ENCODE assay signal across 12 cellular contexts in genomic region chr10:100043796-100044195, GRCh38. TPM values are rescaled to one million over a fixed set of nuclear protein-coding genes. Genes with fewer than 3 reads are reported as not detected.
DNase-seq lines count a peak whose midpoint lies in the region; ATAC-seq and TF ChIP-seq lines count a peak whose summit lies in the region.
"Had no signal": no experiment of that assay in that cellular context is flagged by ENCODE, and none has a peak within 500 bp of the region (broad histone marks: within the 10 kb centered on the region; RNA-seq: fewer than 3 reads in every experiment).

No MANE protein-coding gene starts in this region.

- no peaks in the 10 kb centered on the region for H4K20me1 ChIP-seq in IMR-90 (ENCODE audit: insufficient read depth, low read length)

- H3K36me3 ChIP-seq in IMR-90 (ENCODE audit: control insufficient read depth, insufficient read depth, low read length) (no peaks in the 10 kb centered on the region), left lung (no peaks in the 10 kb centered on the region), tibial artery (no peaks in the 10 kb centered on the region)

- peak overlapping the region; percentile 11 for H2BK5ac ChIP-seq in IMR-90 (ENCODE audit: low read depth, low read length, poor library complexity, severe bottlenecking)

- H3K4me1 ChIP-seq in IMR-90 (ENCODE audit: control insufficient read depth, insufficient read depth, low read length) (peaks cover 4% of the 10 kb centered on the region), left lung (peaks cover 0 to 8% of the 10 kb centered on the region in 2 donors), tibial artery (no peaks in the 10 kb centered on the region)

- peak overlapping the region; percentile 45; the same call in 1 of the 2 replicates for H2AK5ac ChIP-seq in IMR-90 (ENCODE audit: low read depth, low read length)

- TF ChIP-seq CTCF in IMR-90 (conservative IDR thresholded peaks at IDR 0.05; ENCODE audit: low read depth, low read length) (no peak), choroid plexus epithelial cell (conservative IDR thresholded peaks at IDR 0.05; ENCODE audit: low read depth, low read length) (no peak), left lung (IDR thresholded peaks at IDR 0.05) (no peak), tibial artery (IDR thresholded peaks at IDR 0.05) (no peak)

- H3K27ac ChIP-seq in IMR-90 (ENCODE audit: insufficient read depth, low read length) (peak overlapping the region; percentile 54), left lung (peak overlapping the region; percentile 30 to 59), tibial artery (no peak overlapping the region)

- CTCF ChIA-PET in IMR-90 (lab: Yijun Ruan, JAX), result interaction anchor here (0.6 to 1.2 kb wide), 2 partner anchors 30 to 198 kb away, joined by 3 to 5 read pairs; no protein-coding TSS in a partner anchor

- no peak for TF ChIP-seq RAD21 in IMR-90 (IDR thresholded peaks at IDR 0.05; ENCODE audit: low read length)

- POLR2A ChIA-PET in IMR-90 (lab: Charles Lee; ENCODE audit: unreplicated experiment), result no interaction called here

- H4K91ac ChIP-seq in IMR-90 (ENCODE audit: insufficient read depth, low read depth, low read length), result peak overlapping the region; percentile 2

- H2AFZ ChIP-seq in IMR-90 (replicated peaks; ENCODE audit: low read length, poor library complexity), result peak overlapping the region; percentile 79

- intact Hi-C loops in IMR-90 (cut with micrococcal nuclease), result loop anchor here (1.0 to 10.0 kb wide), 2 partner anchors 33 to 309 kb away; partner anchors contain the start of genes COX15 and CUTC
- intact Hi-C loops in left lung (cut with DNase I), result no loop called here
- intact Hi-C loops in tibial artery (cut with DNase I; ENCODE audit: low total_unique reads), result no loop called here

- H3K9ac ChIP-seq in IMR-90 (ENCODE audit: low read depth, low read length), result no peak overlapping the region

- no peak overlapping the region; the same call in 2 of the 3 replicates for H2BK15ac ChIP-seq in IMR-90 (ENCODE audit: low read depth, low read length)

- H3K9me3 ChIP-seq in IMR-90 (ENCODE audit: control insufficient read depth, insufficient read depth, low read length), result no peaks in the 10 kb centered on the region
- no peaks in the 10 kb centered on the region for H3K9me3 ChIP-seq in left lung
- H3K9me3 ChIP-seq in tibial artery, result no peaks in the 10 kb centered on the region

- H3K23ac ChIP-seq in IMR-90 (ENCODE audit: low read depth, low read length), result no peak overlapping the region

- H2BK120ac ChIP-seq in IMR-90 (ENCODE audit: low read depth, low read length), result peak overlapping the region; percentile 7

- peak overlapping the region; percentile 9 for H3K18ac ChIP-seq in IMR-90 (ENCODE audit: low read depth, low read length)

- no TSS peak for BruUV-seq in IMR-90 (replicated peaks; lab: Mats Ljungman, UMichigan)

- H3K4me2 ChIP-seq in IMR-90 (ENCODE audit: low read depth, low read length), result no peak overlapping the region

- dilution Hi-C loops in IMR-90 (cut with HindIII; ENCODE audit: low sequenced_read_pairs, unreplicated experiment), result no loop called here

- no peaks in the 10 kb centered on the region for H3K27me3 ChIP-seq in IMR-90 (ENCODE audit: control insufficient read depth, insufficient read depth, low read length)
- no peaks in the 10 kb centered on the region for H3K27me3 ChIP-seq in left lung
- H3K27me3 ChIP-seq in tibial artery, result peaks cover 0 to 2% of the 10 kb centered on the region in 2 donors

- peak; percentile 36 for ATAC-seq in IMR-90 (ENCODE audit: low read depth)
- peak; percentile 26 for ATAC-seq in left lung
- ATAC-seq in GM21825 (IDR thresholded peaks at IDR 0.05; ENCODE audit: unreplicated experiment), result no peak
- ATAC-seq in HG02973 (IDR thresholded peaks at IDR 0.05; ENCODE audit: unreplicated experiment), result no peak
- ATAC-seq in GM19035 (IDR thresholded peaks at IDR 0.05; ENCODE audit: unreplicated experiment), result no peak

- DNase-seq in IMR-90 (peak; percentile 40), choroid plexus epithelial cell (ENCODE audit: low read depth) (peak; percentile 72), left lung (no peak), tibial artery (peak; percentile 56 to 68), amniotic stem cell (lab: John Stamatoyannopoulos, UW) (no peak)
- DNase-seq: activated B cell treated with CpG ODN at 0.5 μM for 24 hours, anterior cingulate cortex, NCI-H446 treated with DMSO at 0.1 percent for 48 hours had no signal

- in situ Hi-C loops in IMR-90 (cut with MboI; ENCODE audit: low sequenced_read_pairs), result loop anchor here (10.0 kb wide), 1 partner anchor 79 kb away; no protein-coding TSS in a partner anchor

- H3K56ac ChIP-seq in IMR-90 (ENCODE audit: extremely low read depth, insufficient read depth, low read length), result no peak overlapping the region

- WGBS in IMR-90 (ENCODE audit: extremely low coverage in 2 of 2, insufficient read length in 1 of 2), 2 experiments, result 80% methylated on average over 1 of the region's 3 CpGs; no CpG with 5 or more reads in 1 of the 2 experiments

- H3K4ac ChIP-seq in IMR-90 (ENCODE audit: low read depth, low read length), result peak overlapping the region; percentile 39

- H3K14ac ChIP-seq in IMR-90 (replicated peaks; ENCODE audit: low read depth, low read length), result no peak overlapping the region; the same call in 1 of the 2 replicates

- peak overlapping the region; percentile 6; the same call in 1 of the 2 replicates for H4K5ac ChIP-seq in IMR-90 (ENCODE audit: low read depth, low read length)

- H4K8ac ChIP-seq in IMR-90 (ENCODE audit: low read depth in 2 of 2, low read length in 2 of 2), result peak overlapping the region in 1 of 2 experiments; percentile 69; a peak in 2 of 4 replicates

- H3K4me3 ChIP-seq in IMR-90 (ENCODE audit: insufficient read depth, low read depth, low read length) (no peak overlapping the region), choroid plexus epithelial cell (ENCODE audit: low read depth, low read length) (no peak overlapping the region), left lung (no peak overlapping the region), tibial artery (no peak overlapping the region)

- no peak for TF ChIP-seq POLR2A in IMR-90 (IDR thresholded peaks at IDR 0.05; ENCODE audit: low read depth, low read length)

- H3K9me1 ChIP-seq in IMR-90 (ENCODE audit: insufficient read depth, low read length), result no peaks in the 10 kb centered on the region

- peak overlapping the region; percentile 49; the same call in 1 of the 2 replicates for H2BK20ac ChIP-seq in IMR-90 (ENCODE audit: low read depth, low read length)

- H2AK9ac ChIP-seq in IMR-90 (replicated peaks; ENCODE audit: low read depth, low read length, poor library complexity), result no peak overlapping the region

- H3K79me1 ChIP-seq in IMR-90 (ENCODE audit: low read depth in 1 of 2, low read length in 2 of 2), result no peaks in the 10 kb centered on the region

TF ChIP-seq in IMR-90, 13 proteins besides CTCF, POLR2A, EP300 and RAD21:
- TF ChIP-seq MAFK (IDR thresholded peaks at IDR 0.05; ENCODE audit: low read depth, low read length), result no peak
- no peak for TF ChIP-seq BHLHE40 (IDR thresholded peaks at IDR 0.05; ENCODE audit: low read depth, low read length)
- no peak for TF ChIP-seq FOS (IDR thresholded peaks at IDR 0.05; ENCODE audit: low read depth, low read length)
- no peak for TF ChIP-seq MAZ (IDR thresholded peaks at IDR 0.05; ENCODE audit: borderline replicate concordance, low read depth, low read length)
- no peak for TF ChIP-seq NFE2L2 (IDR thresholded peaks at IDR 0.05; ENCODE audit: low read depth, low read length)
- no peak for TF ChIP-seq CHD1 (IDR thresholded peaks at IDR 0.05; ENCODE audit: low read depth, low read length)
- no peak for TF ChIP-seq CEBPB (IDR thresholded peaks at IDR 0.05; ENCODE audit: low read depth, low read length)
- no peak for TF ChIP-seq MXI1 (IDR thresholded peaks at IDR 0.05; ENCODE audit: borderline replicate concordance, low read depth, low read length)
- TF ChIP-seq SMC3 (IDR thresholded peaks at IDR 0.05; ENCODE audit: low read depth, low read length), result no peak
- no peak for TF ChIP-seq USF2 (IDR thresholded peaks at IDR 0.05; ENCODE audit: low read depth, low read length)
- TF ChIP-seq ELK1 (IDR thresholded peaks at IDR 0.05; ENCODE audit: borderline replicate concordance, low read depth, low read length), result no peak
- no peak for TF ChIP-seq RCOR1 (IDR thresholded peaks at IDR 0.05; ENCODE audit: insufficient replicate concordance, low read length)
- TF ChIP-seq RFX5 (IDR thresholded peaks at IDR 0.05; ENCODE audit: low read depth, low read length), result no peak

RNA-seq across cellular contexts. Expression of gene DNMBP, which starts 34.0 kb away (rescaled TPM):
- 10.9 and 13.6 TPM in 2 replicates for total RNA-seq in IMR-90 (2012; rRNA removed)
- 13.6 and 14.3 TPM in 2 replicates for polyA plus RNA-seq in IMR-90 (2012; rRNA removed)
- polyA plus RNA-seq in IMR-90 (2012; cell fraction: cytosol; rRNA removed), result 6.4 and 7.7 TPM in 2 replicates
- 22.1 and 44.3 TPM in 2 replicates for polyA plus RNA-seq in IMR-90 (2012; cell fraction: nucleus; rRNA removed; ENCODE audit: low replicate concordance)
- 10 to 100 TPM; 14.8 to 15.8 TPM for total RNA-seq in left lung

RNA-seq across cellular contexts. Expression of gene CPN1, which starts 37.9 kb away (rescaled TPM):
- total RNA-seq in IMR-90 (2012; rRNA removed) (not detected in 2 replicates), left lung (not detected)
- polyA plus RNA-seq in IMR-90 (2012; rRNA removed), result not detected in 2 replicates
- polyA plus RNA-seq in IMR-90 (2012; cell fraction: cytosol; rRNA removed), result not detected in 2 replicates
- polyA plus RNA-seq in IMR-90 (2012; cell fraction: nucleus; rRNA removed; ENCODE audit: low replicate concordance), result not detected in 2 replicates
- total RNA-seq: activated B cell treated with CpG ODN at 0.5 μM for 24 hours, mononuclear cell had no signal

Comparison
In these comparisons a context has a peak if more than half of its experiments do, and no peak if none do; other contexts are left out.
1. ATAC-seq: peak in IMR-90 (single experiment) and left lung (single experiment); none in GM21825 (single experiment), HG02973 (single experiment) and GM19035 (single experiment).
2. DNase-seq: peak in IMR-90 (single experiment), choroid plexus epithelial cell (single experiment) and tibial artery (2 of 2); none in left lung (0 of 2) and amniotic stem cell (single experiment).
3. H3K27ac ChIP-seq: peak in IMR-90 (single experiment) and left lung (2 of 2); none in tibial artery (0 of 2).